1 cellular context compared by ENCODE assay signal in the genomic region with DNA sequence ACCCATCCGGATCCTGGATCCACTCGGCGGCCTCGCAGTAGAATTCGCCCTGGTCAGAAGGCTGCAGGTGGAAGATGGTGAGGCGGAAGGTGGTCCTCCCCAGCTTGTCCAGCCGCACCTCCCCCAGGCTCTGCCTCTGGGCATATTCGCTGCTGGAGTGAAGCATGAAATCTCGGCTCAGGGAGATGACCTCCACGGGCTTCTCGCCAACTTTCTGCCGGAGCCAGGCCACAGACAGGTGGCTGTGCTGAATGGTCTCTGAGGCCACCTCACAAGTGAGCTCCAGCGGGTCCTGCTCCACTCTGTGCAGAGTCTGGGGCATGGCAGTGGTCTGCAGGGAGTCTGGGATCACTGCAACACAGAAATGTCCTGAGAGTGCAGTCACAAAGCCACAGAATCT. TPM values are rescaled to one million over a fixed set of nuclear protein-coding genes. Genes with fewer than 3 reads are reported as not detected.
"Had no signal": no experiment of that assay in that cellular context is flagged by ENCODE, and none has a peak within 500 bp of the region (broad histone marks: within the 10 kb centered on the region; RNA-seq: fewer than 3 reads in every experiment).

No MANE protein-coding gene starts in this region.

RNA-seq across cellular contexts. Expression of a gene that starts 53.7 kb away (rescaled TPM):
- polyA plus RNA-seq: naive thymus-derived CD8-positive, alpha-beta T cell had no signal
